1 cellular context compared by ENCODE assay signal in the genomic region with DNA sequence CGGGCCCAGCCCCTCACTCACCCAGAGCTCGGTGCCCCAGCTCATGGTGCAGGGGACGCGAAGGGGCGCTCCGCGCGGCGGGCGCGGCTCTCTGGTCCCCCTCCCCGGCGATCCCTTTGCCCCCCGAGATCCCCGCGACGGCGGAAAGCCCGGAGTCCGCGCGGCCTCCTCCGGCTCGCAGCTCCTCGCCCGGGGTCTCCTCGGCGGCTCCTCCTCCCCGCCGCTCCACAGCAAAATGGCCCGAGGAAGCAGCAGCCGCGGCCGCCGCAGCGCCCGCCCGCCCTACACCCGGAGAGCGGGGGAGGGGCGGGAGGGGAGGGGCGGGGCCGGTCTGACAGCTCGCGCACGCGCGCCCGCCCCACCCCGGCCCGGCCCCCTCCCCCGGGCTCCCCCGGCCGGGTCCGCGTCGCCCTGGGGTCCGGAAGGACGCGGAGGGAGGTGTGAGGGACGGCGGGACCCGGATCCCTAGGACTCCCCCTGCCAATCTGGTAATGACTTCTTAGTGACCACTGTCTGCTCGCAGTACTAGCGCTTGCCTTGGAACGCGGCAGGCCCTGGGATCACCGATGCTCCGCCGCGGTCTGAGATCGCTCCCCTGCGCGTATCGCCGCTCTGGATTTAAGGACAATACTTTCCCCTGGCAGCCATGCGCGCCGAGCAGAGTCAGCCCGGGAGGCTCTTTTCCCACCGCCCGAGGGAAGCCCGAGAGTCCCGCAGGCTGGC.
TF ChIP-seq lines count a peak whose summit lies in the region.

FNBP1 (minus strand) TSS at position 259 of the 723 bp plus-strand sequence; CDS start at position 45, 214 bp downstream.

TF ChIP-seq in HepG2, 621 proteins besides CTCF, POLR2A, EP300 and RAD21 (continued from another document and continues in another):
- TF ChIP-seq PRDM15 (CRISPR knock-in tag; IDR thresholded peaks at IDR 0.05) (0 out of 2 replicates have a peak, but pooled peaks have one; percentile 15), THAP11 (CRISPR knock-in tag; IDR thresholded peaks at IDR 0.05) (peak; percentile 60), MYPOP (CRISPR knock-in tag; IDR thresholded peaks at IDR 0.05) (peak; percentile 90; the same call in 1 of the 2 replicates), AGO2 (optimal IDR thresholded peaks at IDR 0.05; ENCODE audit: low read depth, low read length) (peak; percentile 67), MTERF4 (CRISPR knock-in tag; IDR thresholded peaks at IDR 0.05) (0 out of 2 replicates have a peak, but pooled peaks have one; percentile 5), ZNF292 (CRISPR knock-in tag; IDR thresholded peaks at IDR 0.05; ENCODE audit: borderline replicate concordance, low read depth) (peak; percentile 38; the same call in 1 of the 2 replicates), ZBTB40 (IDR thresholded peaks at IDR 0.05) (no peak), ZBTB40 (CRISPR knock-in tag; IDR thresholded peaks at IDR 0.05) (0 out of 2 replicates have a peak, but pooled peaks have one; percentile 82), DR1 (CRISPR knock-in tag; IDR thresholded peaks at IDR 0.05) (0 out of 2 replicates have a peak, but pooled peaks have one; percentile 43), TFAP4 (IDR thresholded peaks at IDR 0.05; ENCODE audit: borderline replicate concordance, low read depth) (no peak), PRPF4 (IDR thresholded peaks at IDR 0.05; ENCODE audit: low read depth, low read length, poor library complexity, severe bottlenecking) (no peak), IKZF1 (IDR thresholded peaks at IDR 0.05) (no peak), ZNF567 (CRISPR knock-in tag; IDR thresholded peaks at IDR 0.05; ENCODE audit: borderline replicate concordance) (no peak), ZFP82 (CRISPR knock-in tag; IDR thresholded peaks at IDR 0.05; ENCODE audit: borderline replicate concordance) (peak; percentile 30; the same call in 1 of the 2 replicates), NFYB (CRISPR knock-in tag; IDR thresholded peaks at IDR 0.05) (0 out of 2 replicates have a peak, but pooled peaks have one; percentile 4), NFKB2 (CRISPR knock-in tag; IDR thresholded peaks at IDR 0.05; ENCODE audit: borderline replicate concordance) (peak; percentile 0; the same call in 1 of the 2 replicates), ZUFSP (CRISPR knock-in tag; IDR thresholded peaks at IDR 0.05; ENCODE audit: borderline replicate concordance) (no peak), ZSCAN31 (CRISPR knock-in tag; IDR thresholded peaks at IDR 0.05; ENCODE audit: low read depth) (peak; percentile 22; the same call in 1 of the 2 replicates), ZFP36L1 (CRISPR knock-in tag; IDR thresholded peaks at IDR 0.05) (peak; percentile 80; the same call in 1 of the 2 replicates), ZNF816 (CRISPR knock-in tag; IDR thresholded peaks at IDR 0.05; ENCODE audit: borderline replicate concordance) (peak; percentile 80), YEATS4 (CRISPR knock-in tag; IDR thresholded peaks at IDR 0.05; ENCODE audit: borderline replicate concordance) (peak; percentile 76)
- TF ChIP-seq, protein P1, sequence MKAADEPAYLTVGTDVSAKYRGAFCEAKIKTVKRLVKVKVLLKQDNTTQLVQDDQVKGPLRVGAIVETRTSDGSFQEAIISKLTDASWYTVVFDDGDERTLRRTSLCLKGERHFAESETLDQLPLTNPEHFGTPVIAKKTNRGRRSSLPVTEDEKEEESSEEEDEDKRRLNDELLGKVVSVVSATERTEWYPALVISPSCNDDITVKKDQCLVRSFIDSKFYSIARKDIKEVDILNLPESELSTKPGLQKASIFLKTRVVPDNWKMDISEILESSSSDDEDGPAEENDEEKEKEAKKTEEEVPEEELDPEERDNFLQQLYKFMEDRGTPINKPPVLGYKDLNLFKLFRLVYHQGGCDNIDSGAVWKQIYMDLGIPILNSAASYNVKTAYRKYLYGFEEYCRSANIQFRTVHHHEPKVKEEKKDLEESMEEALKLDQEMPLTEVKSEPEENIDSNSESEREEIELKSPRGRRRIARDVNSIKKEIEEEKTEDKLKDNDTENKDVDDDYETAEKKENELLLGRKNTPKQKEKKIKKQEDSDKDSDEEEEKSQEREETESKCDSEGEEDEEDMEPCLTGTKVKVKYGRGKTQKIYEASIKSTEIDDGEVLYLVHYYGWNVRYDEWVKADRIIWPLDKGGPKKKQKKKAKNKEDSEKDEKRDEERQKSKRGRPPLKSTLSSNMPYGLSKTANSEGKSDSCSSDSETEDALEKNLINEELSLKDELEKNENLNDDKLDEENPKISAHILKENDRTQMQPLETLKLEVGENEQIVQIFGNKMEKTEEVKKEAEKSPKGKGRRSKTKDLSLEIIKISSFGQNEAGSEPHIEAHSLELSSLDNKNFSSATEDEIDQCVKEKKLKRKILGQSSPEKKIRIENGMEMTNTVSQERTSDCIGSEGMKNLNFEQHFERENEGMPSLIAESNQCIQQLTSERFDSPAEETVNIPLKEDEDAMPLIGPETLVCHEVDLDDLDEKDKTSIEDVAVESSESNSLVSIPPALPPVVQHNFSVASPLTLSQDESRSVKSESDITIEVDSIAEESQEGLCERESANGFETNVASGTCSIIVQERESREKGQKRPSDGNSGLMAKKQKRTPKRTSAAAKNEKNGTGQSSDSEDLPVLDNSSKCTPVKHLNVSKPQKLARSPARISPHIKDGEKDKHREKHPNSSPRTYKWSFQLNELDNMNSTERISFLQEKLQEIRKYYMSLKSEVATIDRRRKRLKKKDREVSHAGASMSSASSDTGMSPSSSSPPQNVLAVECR (CRISPR knock-in tag; IDR thresholded peaks at IDR 0.05; ENCODE audit: borderline replicate concordance): peak; percentile 67
